Comparison of ENCODE assay signal across 13 cellular contexts in genomic region chr18:51342815-51343214, GRCh38.
DNase-seq lines count a peak whose midpoint lies in the region; TF ChIP-seq lines count a peak whose summit lies in the region.
"Had no signal": no experiment of that assay in that cellular context is flagged by ENCODE, and none has a peak within 500 bp of the region (broad histone marks: within the 10 kb centered on the region; RNA-seq: fewer than 3 reads in every experiment).

No MANE protein-coding gene starts in this region.

- no peaks in the 10 kb centered on the region for H3K9me3 ChIP-seq in PC-9 (ENCODE audit: insufficient read depth, low read depth)

- intact Hi-C loops in PC-9 (cut with micrococcal nuclease; ENCODE audit: unreplicated experiment) = no loop called here

- peak overlapping the region; percentile 80 for H3K27ac ChIP-seq in PC-9
- H3K27ac ChIP-seq: gastroesophageal sphincter, parathyroid adenoma had no signal

- H3K27me3 ChIP-seq in PC-9 (ENCODE audit: insufficient read depth, low read depth) = no peaks in the 10 kb centered on the region
- no peaks in the 10 kb centered on the region for H3K27me3 ChIP-seq in H7 (ENCODE audit: control insufficient read depth, insufficient read depth, low read length)
- H3K27me3 ChIP-seq: gastroesophageal sphincter had no signal

- H3K4me3 ChIP-seq in PC-9 = no peak overlapping the region
- H3K4me3 ChIP-seq in H7 (ENCODE audit: insufficient read depth, low read depth, low read length) = no peak overlapping the region
- H3K4me3 ChIP-seq: gastroesophageal sphincter had no signal

- peak overlapping the region; percentile 57 for H3K4me2 ChIP-seq in PC-9

- H3F3A ChIP-seq in PC-9 (ENCODE audit: insufficient read depth, low read depth) = peaks cover 8% of the 10 kb centered on the region

- H4K20me1 ChIP-seq in PC-9 (ENCODE audit: insufficient read depth) = no peaks in the 10 kb centered on the region

- BruUV-seq in PC-9 (replicated peaks; lab: Mats Ljungman, UMichigan) = no TSS peak

- H3K36me3 ChIP-seq in PC-9 (ENCODE audit: low read depth) (no peaks in the 10 kb centered on the region), H7 (replicated peaks; ENCODE audit: control insufficient read depth, insufficient read depth, low read length) (no peaks in the 10 kb centered on the region)
- H3K36me3 ChIP-seq: gastroesophageal sphincter had no signal

- H3K4me1 ChIP-seq in PC-9 (replicated peaks; ENCODE audit: insufficient read depth) = peaks cover 30% of the 10 kb centered on the region
- H3K4me1 ChIP-seq: gastroesophageal sphincter, parathyroid adenoma had no signal

- DNase-seq in activated T-cell treated with anti-CD3 and anti-CD28 coated beads for 48 hours (ENCODE audit: low read depth) (peak; percentile 8), activated T-cell treated with anti-CD3 and anti-CD28 coated beads for 4 hours (no peak), PC-9 (peak; percentile 38 to 98), fibroblast of gingiva (ENCODE audit: low read depth) (peak; percentile 34), NCI-H1092 (lab: John Stamatoyannopoulos, UW) (no peak), hepatic stellate cell (ENCODE audit: low spot score) (no peak), H7 (no peak)
- peak; percentile 31 for DNase-seq in stimulated activated CD8-positive, alpha-beta memory T cell treated with anti-CD3 and anti-CD28 coated beads, Interleukin-4, amount 100 ng/mL, for 48 hours
- DNase-seq: activated CD8-positive, alpha-beta memory T cell treated with anti-CD3 and anti-CD28 coated beads, Interleukin-2, amount 50 U/mL, for 4 hours; HCEC 1CT; T-cell had no signal

- POLR2A ChIA-PET in PC-9 (lab: Charles Lee; ENCODE audit: unreplicated experiment) = no interaction called here

- H3K79me2 ChIP-seq in PC-9 (ENCODE audit: low read depth) = no peaks in the 10 kb centered on the region
- H3K79me2 ChIP-seq: parathyroid adenoma had no signal

- CTCF ChIA-PET in PC-9 (lab: Charles Lee) = no interaction called here

- TF ChIP-seq CTCF in PC-9 (conservative IDR thresholded peaks at IDR 0.05) = no peak

- H3K9me2 ChIP-seq in PC-9 (ENCODE audit: insufficient read depth) = no peaks in the 10 kb centered on the region

- H2AFZ ChIP-seq in PC-9 = no peak overlapping the region
- H2AFZ ChIP-seq: parathyroid adenoma had no signal

Comparison
In these comparisons a context has a peak if more than half of its experiments do, and no peak if none do; other contexts are left out.
1. DNase-seq: peak in activated T-cell treated with anti-CD3 and anti-CD28 coated beads for 48 hours (single experiment), PC-9 (2 of 2), fibroblast of gingiva (single experiment) and stimulated activated CD8-positive, alpha-beta memory T cell treated with anti-CD3 and anti-CD28 coated beads, Interleukin-4, amount 100 ng/mL, for 48 hours (single experiment); none in activated T-cell treated with anti-CD3 and anti-CD28 coated beads for 4 hours (single experiment), NCI-H1092 (single experiment), hepatic stellate cell (single experiment) and H7 (single experiment).